20 cellular contexts compared by ENCODE assay signal in genomic region chr7:7247658-7248057, GRCh38.
A peak's percentile ranks its signal among the peaks of the same experiment; 100 is the strongest.
DNase-seq lines count a peak whose midpoint lies in the region; ATAC-seq and TF ChIP-seq lines count a peak whose summit lies in the region.
"Had no signal": no experiment of that assay in that cellular context is flagged by ENCODE, and none has a peak within 500 bp of the region (broad histone marks: within the 10 kb centered on the region; RNA-seq: fewer than 3 reads in every experiment).

No MANE protein-coding gene starts in this region.

- no peaks in the 10 kb centered on the region for H3K9me3 ChIP-seq in mesenchymal stem cell (ENCODE audit: control insufficient read depth, low read length)
- H3K9me3 ChIP-seq: colonic mucosa, psoas muscle had no signal

- H3K4me3 ChIP-seq in GM12865 (ENCODE audit: low read depth, low read length) = peak overlapping the region; percentile 41
- H3K4me3 ChIP-seq in mesenchymal stem cell (ENCODE audit: insufficient read depth in 1 of 2, low read depth in 1 of 2, low read length in 2 of 2) = no peak overlapping the region
- H3K4me3 ChIP-seq: colonic mucosa, psoas muscle had no signal

- H2BK120ac ChIP-seq in mesenchymal stem cell (ENCODE audit: low read depth, low read length) = no peak overlapping the region

- no peak overlapping the region for H3K23ac ChIP-seq in mesenchymal stem cell (ENCODE audit: low read length in 2 of 2)

- no peaks in the 10 kb centered on the region for H3K4me1 ChIP-seq in mesenchymal stem cell (ENCODE audit: control insufficient read depth, insufficient read depth, low read depth, low read length)
- H3K4me1 ChIP-seq: colonic mucosa, psoas muscle had no signal

- H2BK12ac ChIP-seq in mesenchymal stem cell (ENCODE audit: low read length in 2 of 2) = no peak overlapping the region

- ATAC-seq in activated naive CD8-positive, alpha-beta T cell treated with anti-CD3 and anti-CD28 coated beads, Interleukin-2, amount 10 ng/mL, durations not matched to agents 7 days and 5 days (ENCODE audit: low read depth) = no peak
- ATAC-seq in GM21576 (IDR thresholded peaks at IDR 0.05; ENCODE audit: unreplicated experiment) = no peak
- ATAC-seq: psoas muscle had no signal

- no peak overlapping the region for H2AK5ac ChIP-seq in mesenchymal stem cell (ENCODE audit: low read length, severe bottlenecking)

- H3K36me3 ChIP-seq in mesenchymal stem cell (ENCODE audit: control insufficient read depth in 1 of 2, insufficient read depth in 2 of 2, low read depth in 1 of 2, low read length in 2 of 2) = peaks cover 0 to 53% of the 10 kb centered on the region in 2 experiments
- H3K36me3 ChIP-seq: colonic mucosa had no signal

- no peak overlapping the region for H3K14ac ChIP-seq in mesenchymal stem cell (ENCODE audit: low read length in 2 of 2)

- H3K18ac ChIP-seq in mesenchymal stem cell (ENCODE audit: low read depth in 1 of 2, low read length in 2 of 2) = no peak overlapping the region

- no CpG with 5 or more reads among the region's 1 CpG for WGBS in mesenchymal stem cell

- DNase-seq in T-helper 1 cell = no peak
- no peak for DNase-seq in GM12865 (ENCODE audit: low read depth)
- DNase-seq in activated naive CD8-positive, alpha-beta T cell treated with anti-CD3 and anti-CD28 coated beads, Interleukin-2, amount 10 ng/mL, durations not matched to agents 7 days and 5 days = no peak
- no peak for DNase-seq in mesenchymal stem cell
- DNase-seq in NCI-H146 treated with DMSO at 0.1 percent for 48 hours (lab: John Stamatoyannopoulos, UW; ENCODE audit: unreplicated experiment) = no peak
- DNase-seq in globus pallidus (ENCODE audit: low spot score) = no peak
- DNase-seq: activated CD8-positive, alpha-beta memory T cell treated with anti-CD3 and anti-CD28 coated beads for 24 hours; C1 segment of cervical spinal cord; colonic mucosa; KBM-7; NCI-H1105 treated with DMSO at 0.1 percent for 48 hours; NCI-H774; psoas muscle; stimulated activated naive CD4-positive, alpha-beta T cell treated with Interleukin-2 at 50 U/mL for 16 hours had no signal

- H3K4me2 ChIP-seq in mesenchymal stem cell (ENCODE audit: low read length, poor library complexity, severe bottlenecking) = no peak overlapping the region

- peak overlapping the region; percentile 28 for H3K4me3 Mint-ChIP-seq in T-helper 1 cell treated with Interleukin-12 subunit alpha and Interleukin-12 subunit beta and Interleukin-4 antibody, amounts not matched to agents 30 μg/mL and 1 μg/mL, for 36 hours
- peak overlapping the region; percentile 63 for H3K4me3 Mint-ChIP-seq in activated naive CD8-positive, alpha-beta T cell treated with anti-CD3 and anti-CD28 coated beads, Interleukin-2, amount 10 ng/mL, durations not matched to agents 7 days and 5 days
- H3K4me3 Mint-ChIP-seq: neural crest cell, type B pancreatic cell had no signal

- no peaks in the 10 kb centered on the region for H3K27me3 ChIP-seq in mesenchymal stem cell (ENCODE audit: control insufficient read depth in 1 of 2, insufficient read depth in 1 of 2, low read length in 2 of 2)
- H3K27me3 ChIP-seq: colonic mucosa had no signal

- peaks cover 7% of the 10 kb centered on the region for H3K79me1 ChIP-seq in mesenchymal stem cell (replicated peaks; ENCODE audit: low read length, poor library complexity, severe bottlenecking)

- no peak overlapping the region for H4K91ac ChIP-seq in mesenchymal stem cell (ENCODE audit: low read length)

- H3K9ac ChIP-seq in mesenchymal stem cell (ENCODE audit: low read length) = peak overlapping the region; percentile 54

- POLR2A ChIA-PET in activated naive CD8-positive, alpha-beta T cell treated with anti-CD3 and anti-CD28 coated beads, Interleukin-2, amount 10 ng/mL, durations not matched to agents 7 days and 5 days (lab: Charles Lee) = no interaction called here

- H3K4me1 Mint-ChIP-seq in T-helper 1 cell treated with Interleukin-12 subunit alpha and Interleukin-12 subunit beta and Interleukin-4 antibody, amounts not matched to agents 30 μg/mL and 1 μg/mL, for 36 hours (ENCODE audit: low read depth) = peaks cover 2% of the 10 kb centered on the region
- H3K4me1 Mint-ChIP-seq in activated naive CD8-positive, alpha-beta T cell treated with anti-CD3 and anti-CD28 coated beads, Interleukin-2, amount 10 ng/mL, durations not matched to agents 7 days and 5 days = peaks cover 9% of the 10 kb centered on the region

- H4K8ac ChIP-seq in mesenchymal stem cell (ENCODE audit: low read length) = no peak overlapping the region

- TF ChIP-seq CTCF in GM12865 (IDR thresholded peaks at IDR 0.05; ENCODE audit: insufficient read depth, low read depth, low read length, missing control alignments) = no peak

- H3K9me3 Mint-ChIP-seq in T-helper 1 cell treated with Interleukin-12 subunit alpha and Interleukin-12 subunit beta and Interleukin-4 antibody, amounts not matched to agents 30 μg/mL and 1 μg/mL, for 36 hours = no peaks in the 10 kb centered on the region
- peaks cover 2% of the 10 kb centered on the region for H3K9me3 Mint-ChIP-seq in activated naive CD8-positive, alpha-beta T cell treated with anti-CD3 and anti-CD28 coated beads, Interleukin-2, amount 10 ng/mL, durations not matched to agents 7 days and 5 days
- H3K9me3 Mint-ChIP-seq: neural crest cell, type B pancreatic cell had no signal

- no peak overlapping the region for H3K27ac ChIP-seq in mesenchymal stem cell (ENCODE audit: low read length, poor library complexity, severe bottlenecking)
- H3K27ac ChIP-seq: 22Rv1, colonic mucosa, HL-60, psoas muscle had no signal

- no peak overlapping the region for H2BK15ac ChIP-seq in mesenchymal stem cell (ENCODE audit: low read depth, poor library complexity, severe bottlenecking)

- H2AFZ ChIP-seq in mesenchymal stem cell (ENCODE audit: low read depth, low read length) = no peak overlapping the region

- peaks cover 24% of the 10 kb centered on the region for H3K36me3 Mint-ChIP-seq in T-helper 1 cell treated with Interleukin-12 subunit alpha and Interleukin-12 subunit beta and Interleukin-4 antibody, amounts not matched to agents 30 μg/mL and 1 μg/mL, for 36 hours (ENCODE audit: low read depth)
- peaks cover 46% of the 10 kb centered on the region for H3K36me3 Mint-ChIP-seq in activated naive CD8-positive, alpha-beta T cell treated with anti-CD3 and anti-CD28 coated beads, Interleukin-2, amount 10 ng/mL, durations not matched to agents 7 days and 5 days

- no peaks in the 10 kb centered on the region for H3K27me3 Mint-ChIP-seq in T-helper 1 cell treated with Interleukin-12 subunit alpha and Interleukin-12 subunit beta and Interleukin-4 antibody, amounts not matched to agents 30 μg/mL and 1 μg/mL, for 36 hours (ENCODE audit: low read depth)
- H3K27me3 Mint-ChIP-seq in activated naive CD8-positive, alpha-beta T cell treated with anti-CD3 and anti-CD28 coated beads, Interleukin-2, amount 10 ng/mL, durations not matched to agents 7 days and 5 days = no peaks in the 10 kb centered on the region
- H3K27me3 Mint-ChIP-seq: type B pancreatic cell had no signal

- H3K27ac Mint-ChIP-seq in T-helper 1 cell treated with Interleukin-12 subunit alpha and Interleukin-12 subunit beta and Interleukin-4 antibody, amounts not matched to agents 30 μg/mL and 1 μg/mL, for 36 hours = no peak overlapping the region
- H3K27ac Mint-ChIP-seq in activated naive CD8-positive, alpha-beta T cell treated with anti-CD3 and anti-CD28 coated beads, Interleukin-2, amount 10 ng/mL, durations not matched to agents 7 days and 5 days = peak overlapping the region; percentile 51
- H3K27ac Mint-ChIP-seq: type B pancreatic cell had no signal

- H3K4ac ChIP-seq in mesenchymal stem cell (ENCODE audit: low read depth in 1 of 2, low read length in 2 of 2) = no peak overlapping the region

- no peak overlapping the region for H2BK5ac ChIP-seq in mesenchymal stem cell (ENCODE audit: low read depth, low read length, poor library complexity, severe bottlenecking)
